In the genomic region with DNA sequence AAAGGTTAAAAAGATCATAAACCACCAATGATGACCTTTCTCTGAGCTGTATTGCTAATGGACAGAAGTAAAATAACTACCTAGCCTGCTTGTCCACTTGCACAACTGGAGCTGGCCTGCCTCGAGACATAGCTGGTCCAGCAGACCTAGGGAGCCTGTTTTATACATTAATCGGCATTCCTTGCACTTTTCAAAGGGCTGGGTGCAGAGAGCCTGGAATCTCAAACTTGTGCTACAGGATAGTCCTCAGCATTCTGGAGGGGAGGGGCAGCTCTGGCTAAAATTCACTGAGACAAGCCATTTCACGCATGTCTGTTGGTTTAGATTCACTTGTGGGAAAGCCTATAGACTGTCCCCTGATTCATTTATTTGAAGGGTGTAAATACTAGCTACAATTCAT, we compare ENCODE assay signal across 2 cellular contexts.
TF ChIP-seq lines count a peak whose summit lies in the region.

No MANE protein-coding gene starts in this region.

TF ChIP-seq in SK-N-SH treated with all-trans-retinoic acid at 6 μM for 48 hours, 23 proteins besides CTCF, POLR2A, EP300 and RAD21:
- TF ChIP-seq SNAI2 (CRISPR knock-in tag; IDR thresholded peaks at IDR 0.05) (no peak), BACH2 (CRISPR knock-in tag; IDR thresholded peaks at IDR 0.05; ENCODE audit: borderline replicate concordance) (no peak), CSDC2 (CRISPR knock-in tag; IDR thresholded peaks at IDR 0.05) (no peak), TCF4 (CRISPR knock-in tag; IDR thresholded peaks at IDR 0.05; ENCODE audit: borderline replicate concordance) (no peak), GLIS3 (CRISPR knock-in tag; IDR thresholded peaks at IDR 0.05) (no peak), OSR1 (CRISPR knock-in tag; IDR thresholded peaks at IDR 0.05) (no peak), RARB (CRISPR knock-in tag; IDR thresholded peaks at IDR 0.05) (no peak), ARNTL (CRISPR knock-in tag; IDR thresholded peaks at IDR 0.05; ENCODE audit: borderline replicate concordance, low read depth) (no peak), PPARA (CRISPR knock-in tag; IDR thresholded peaks at IDR 0.05; ENCODE audit: borderline replicate concordance) (no peak), POU6F1 (CRISPR knock-in tag; IDR thresholded peaks at IDR 0.05; ENCODE audit: borderline replicate concordance, low read depth) (no peak), ZFP30 (CRISPR knock-in tag; IDR thresholded peaks at IDR 0.05) (no peak), TOX (CRISPR knock-in tag; IDR thresholded peaks at IDR 0.05; ENCODE audit: borderline replicate concordance) (no peak), ZNF8 (CRISPR knock-in tag; IDR thresholded peaks at IDR 0.05) (no peak), ISL1 (CRISPR knock-in tag; IDR thresholded peaks at IDR 0.05) (no peak), ZFP3 (CRISPR knock-in tag; IDR thresholded peaks at IDR 0.05) (no peak), ZNF565 (CRISPR knock-in tag; conservative IDR thresholded peaks at IDR 0.05; ENCODE audit: low read depth) (no peak)
- TF ChIP-seq, protein P1, sequence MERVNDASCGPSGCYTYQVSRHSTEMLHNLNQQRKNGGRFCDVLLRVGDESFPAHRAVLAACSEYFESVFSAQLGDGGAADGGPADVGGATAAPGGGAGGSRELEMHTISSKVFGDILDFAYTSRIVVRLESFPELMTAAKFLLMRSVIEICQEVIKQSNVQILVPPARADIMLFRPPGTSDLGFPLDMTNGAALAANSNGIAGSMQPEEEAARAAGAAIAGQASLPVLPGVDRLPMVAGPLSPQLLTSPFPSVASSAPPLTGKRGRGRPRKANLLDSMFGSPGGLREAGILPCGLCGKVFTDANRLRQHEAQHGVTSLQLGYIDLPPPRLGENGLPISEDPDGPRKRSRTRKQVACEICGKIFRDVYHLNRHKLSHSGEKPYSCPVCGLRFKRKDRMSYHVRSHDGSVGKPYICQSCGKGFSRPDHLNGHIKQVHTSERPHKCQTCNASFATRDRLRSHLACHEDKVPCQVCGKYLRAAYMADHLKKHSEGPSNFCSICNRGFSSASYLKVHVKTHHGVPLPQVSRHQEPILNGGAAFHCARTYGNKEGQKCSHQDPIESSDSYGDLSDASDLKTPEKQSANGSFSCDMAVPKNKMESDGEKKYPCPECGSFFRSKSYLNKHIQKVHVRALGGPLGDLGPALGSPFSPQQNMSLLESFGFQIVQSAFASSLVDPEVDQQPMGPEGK (CRISPR knock-in tag; IDR thresholded peaks at IDR 0.05; ENCODE audit: borderline replicate concordance): no peak
- TF ChIP-seq, protein P2, sequence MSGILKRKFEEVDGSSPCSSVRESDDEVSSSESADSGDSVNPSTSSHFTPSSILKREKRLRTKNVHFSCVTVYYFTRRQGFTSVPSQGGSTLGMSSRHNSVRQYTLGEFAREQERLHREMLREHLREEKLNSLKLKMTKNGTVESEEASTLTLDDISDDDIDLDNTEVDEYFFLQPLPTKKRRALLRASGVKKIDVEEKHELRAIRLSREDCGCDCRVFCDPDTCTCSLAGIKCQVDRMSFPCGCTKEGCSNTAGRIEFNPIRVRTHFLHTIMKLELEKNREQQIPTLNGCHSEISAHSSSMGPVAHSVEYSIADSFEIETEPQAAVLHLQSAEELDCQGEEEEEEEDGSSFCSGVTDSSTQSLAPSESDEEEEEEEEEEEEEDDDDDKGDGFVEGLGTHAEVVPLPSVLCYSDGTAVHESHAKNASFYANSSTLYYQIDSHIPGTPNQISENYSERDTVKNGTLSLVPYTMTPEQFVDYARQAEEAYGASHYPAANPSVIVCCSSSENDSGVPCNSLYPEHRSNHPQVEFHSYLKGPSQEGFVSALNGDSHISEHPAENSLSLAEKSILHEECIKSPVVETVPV (CRISPR knock-in tag; IDR thresholded peaks at IDR 0.05): no peak
- TF ChIP-seq, protein P3, sequence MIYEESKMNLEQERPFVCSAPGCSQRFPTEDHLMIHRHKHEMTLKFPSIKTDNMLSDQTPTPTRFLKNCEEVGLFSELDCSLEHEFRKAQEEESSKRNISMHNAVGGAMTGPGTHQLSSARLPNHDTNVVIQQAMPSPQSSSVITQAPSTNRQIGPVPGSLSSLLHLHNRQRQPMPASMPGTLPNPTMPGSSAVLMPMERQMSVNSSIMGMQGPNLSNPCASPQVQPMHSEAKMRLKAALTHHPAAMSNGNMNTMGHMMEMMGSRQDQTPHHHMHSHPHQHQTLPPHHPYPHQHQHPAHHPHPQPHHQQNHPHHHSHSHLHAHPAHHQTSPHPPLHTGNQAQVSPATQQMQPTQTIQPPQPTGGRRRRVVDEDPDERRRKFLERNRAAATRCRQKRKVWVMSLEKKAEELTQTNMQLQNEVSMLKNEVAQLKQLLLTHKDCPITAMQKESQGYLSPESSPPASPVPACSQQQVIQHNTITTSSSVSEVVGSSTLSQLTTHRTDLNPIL (CRISPR knock-in tag; IDR thresholded peaks at IDR 0.05; ENCODE audit: low read depth): no peak

TF ChIP-seq in SK-N-SH, 30 proteins besides CTCF, POLR2A, EP300 and RAD21:
- TF ChIP-seq NRF1 (IDR thresholded peaks at IDR 0.05; ENCODE audit: low read depth, low read length): no peak
- no peak for TF ChIP-seq YY1 (IDR thresholded peaks at IDR 0.05; ENCODE audit: low read depth)
- TF ChIP-seq, protein P4, sequence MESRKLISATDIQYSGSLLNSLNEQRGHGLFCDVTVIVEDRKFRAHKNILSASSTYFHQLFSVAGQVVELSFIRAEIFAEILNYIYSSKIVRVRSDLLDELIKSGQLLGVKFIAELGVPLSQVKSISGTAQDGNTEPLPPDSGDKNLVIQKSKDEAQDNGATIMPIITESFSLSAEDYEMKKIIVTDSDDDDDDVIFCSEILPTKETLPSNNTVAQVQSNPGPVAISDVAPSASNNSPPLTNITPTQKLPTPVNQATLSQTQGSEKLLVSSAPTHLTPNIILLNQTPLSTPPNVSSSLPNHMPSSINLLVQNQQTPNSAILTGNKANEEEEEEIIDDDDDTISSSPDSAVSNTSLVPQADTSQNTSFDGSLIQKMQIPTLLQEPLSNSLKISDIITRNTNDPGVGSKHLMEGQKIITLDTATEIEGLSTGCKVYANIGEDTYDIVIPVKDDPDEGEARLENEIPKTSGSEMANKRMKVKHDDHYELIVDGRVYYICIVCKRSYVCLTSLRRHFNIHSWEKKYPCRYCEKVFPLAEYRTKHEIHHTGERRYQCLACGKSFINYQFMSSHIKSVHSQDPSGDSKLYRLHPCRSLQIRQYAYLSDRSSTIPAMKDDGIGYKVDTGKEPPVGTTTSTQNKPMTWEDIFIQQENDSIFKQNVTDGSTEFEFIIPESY (IDR thresholded peaks at IDR 0.05; ENCODE audit: borderline replicate concordance, low read depth): no peak
- no peak for TF ChIP-seq JUND (IDR thresholded peaks at IDR 0.05)
